8 cellular contexts compared by ENCODE assay signal in the genomic region with DNA sequence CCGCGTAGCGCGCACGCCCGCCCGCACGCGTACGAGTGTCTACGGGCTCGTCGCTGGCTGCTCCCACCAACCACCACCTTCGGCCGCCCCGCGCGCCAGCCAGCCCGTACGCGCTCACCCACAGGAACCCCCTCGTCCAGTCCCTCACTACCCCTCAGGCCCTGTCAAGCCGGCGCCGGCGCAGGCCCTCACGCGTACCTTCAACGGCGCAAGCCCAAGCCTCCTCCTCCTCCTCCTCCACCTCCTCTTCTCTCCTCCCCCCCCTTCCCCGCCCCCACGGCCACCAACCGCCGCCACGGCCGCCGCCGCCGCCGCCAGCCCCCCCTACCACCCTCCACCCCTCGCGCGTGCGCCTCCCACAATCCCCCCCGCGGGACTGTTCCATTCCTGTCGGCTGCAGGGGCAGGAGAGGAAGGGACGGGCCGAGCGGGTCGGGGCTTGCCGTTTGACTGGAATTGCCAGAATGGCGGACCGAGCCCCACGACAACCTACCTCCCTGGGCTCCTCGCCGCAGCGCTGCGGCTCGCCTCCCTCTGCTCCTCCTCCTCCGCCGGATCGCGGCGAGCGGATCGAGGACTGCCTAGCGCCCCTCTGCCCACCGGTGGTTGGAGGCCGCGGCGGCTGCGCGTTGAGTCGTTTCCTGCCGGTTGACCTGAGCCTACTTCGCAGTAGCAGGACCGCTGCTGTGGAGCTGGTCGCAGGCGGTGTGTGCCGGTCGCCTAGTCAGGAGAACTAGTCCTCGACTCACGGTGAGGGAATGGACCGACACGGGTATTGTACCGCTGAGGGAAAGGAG. TPM values are rescaled to one million over a fixed set of nuclear protein-coding genes. Genes with fewer than 3 reads are reported as not detected.
DNase-seq lines count a peak whose midpoint lies in the region; ATAC-seq and TF ChIP-seq lines count a peak whose summit lies in the region.

A gene with protein sequence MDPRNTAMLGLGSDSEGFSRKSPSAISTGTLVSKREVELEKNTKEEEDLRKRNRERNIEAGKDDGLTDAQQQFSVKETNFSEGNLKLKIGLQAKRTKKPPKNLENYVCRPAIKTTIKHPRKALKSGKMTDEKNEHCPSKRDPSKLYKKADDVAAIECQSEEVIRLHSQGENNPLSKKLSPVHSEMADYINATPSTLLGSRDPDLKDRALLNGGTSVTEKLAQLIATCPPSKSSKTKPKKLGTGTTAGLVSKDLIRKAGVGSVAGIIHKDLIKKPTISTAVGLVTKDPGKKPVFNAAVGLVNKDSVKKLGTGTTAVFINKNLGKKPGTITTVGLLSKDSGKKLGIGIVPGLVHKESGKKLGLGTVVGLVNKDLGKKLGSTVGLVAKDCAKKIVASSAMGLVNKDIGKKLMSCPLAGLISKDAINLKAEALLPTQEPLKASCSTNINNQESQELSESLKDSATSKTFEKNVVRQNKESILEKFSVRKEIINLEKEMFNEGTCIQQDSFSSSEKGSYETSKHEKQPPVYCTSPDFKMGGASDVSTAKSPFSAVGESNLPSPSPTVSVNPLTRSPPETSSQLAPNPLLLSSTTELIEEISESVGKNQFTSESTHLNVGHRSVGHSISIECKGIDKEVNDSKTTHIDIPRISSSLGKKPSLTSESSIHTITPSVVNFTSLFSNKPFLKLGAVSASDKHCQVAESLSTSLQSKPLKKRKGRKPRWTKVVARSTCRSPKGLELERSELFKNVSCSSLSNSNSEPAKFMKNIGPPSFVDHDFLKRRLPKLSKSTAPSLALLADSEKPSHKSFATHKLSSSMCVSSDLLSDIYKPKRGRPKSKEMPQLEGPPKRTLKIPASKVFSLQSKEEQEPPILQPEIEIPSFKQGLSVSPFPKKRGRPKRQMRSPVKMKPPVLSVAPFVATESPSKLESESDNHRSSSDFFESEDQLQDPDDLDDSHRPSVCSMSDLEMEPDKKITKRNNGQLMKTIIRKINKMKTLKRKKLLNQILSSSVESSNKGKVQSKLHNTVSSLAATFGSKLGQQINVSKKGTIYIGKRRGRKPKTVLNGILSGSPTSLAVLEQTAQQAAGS (N-terminal part only) (minus strand): TSS at position 223 of the 796 bp plus-strand sequence. CDS start 41,284 bp downstream, outside the sequence.

- peak within 1 kb of the TSS; percentile 99 for H3K4me3 Mint-ChIP-seq in activated naive CD8-positive, alpha-beta T cell treated with anti-CD3 and anti-CD28 coated beads, Interleukin-2, amount 10 ng/mL, durations not matched to agents 7 days and 5 days

- TF ChIP-seq POLR2A in ovary (IDR thresholded peaks at IDR 0.05), result peak; percentile 85

- no peaks in the 10 kb centered on the region for H3K9me3 Mint-ChIP-seq in activated naive CD8-positive, alpha-beta T cell treated with anti-CD3 and anti-CD28 coated beads, Interleukin-2, amount 10 ng/mL, durations not matched to agents 7 days and 5 days

- H3K4me2 ChIP-seq in SU-DHL-6 (ENCODE audit: low read depth, low read length, poor library complexity, severe bottlenecking), result peak within 1 kb of the TSS; percentile 72

- peaks cover 13% of the 10 kb centered on the region for H3K36me3 Mint-ChIP-seq in activated naive CD8-positive, alpha-beta T cell treated with anti-CD3 and anti-CD28 coated beads, Interleukin-2, amount 10 ng/mL, durations not matched to agents 7 days and 5 days

- H3K79me2 ChIP-seq in SU-DHL-6 (ENCODE audit: insufficient read depth, low read length), result peaks cover 88% of the 10 kb centered on the region

- intact Hi-C loops in head of caudate nucleus (cut with DNase I), result no loop called here
- intact Hi-C loops in ovary (cut with DNase I), result loop anchor here in 1 of 4 donors (5.0 kb wide), 1 partner anchor 45 kb away; no protein-coding TSS in a partner anchor

- peak; percentile 79 for ATAC-seq in HG02678 (IDR thresholded peaks at IDR 0.05; ENCODE audit: unreplicated experiment)
- ATAC-seq in activated naive CD8-positive, alpha-beta T cell treated with anti-CD3 and anti-CD28 coated beads, Interleukin-2, amount 10 ng/mL, durations not matched to agents 7 days and 5 days (ENCODE audit: low read depth), result peak; percentile 82

- H2AFZ ChIP-seq in SU-DHL-6 (ENCODE audit: low read depth, low read length, severe bottlenecking), result peak within 1 kb of the TSS; percentile 99

- 0 to 1% (median 0%) methylated on average over 51 to 87 of the region's 87 CpGs for WGBS in ovary, 3 donors
- WGBS in thymus, result under 1% methylated on average over 87 of the region's 87 CpGs

- H3K27me3 ChIP-seq in SU-DHL-6 (ENCODE audit: low read length) (no peaks in the 10 kb centered on the region), ovary (no peaks in the 10 kb centered on the region), thymus (ENCODE audit: control insufficient read depth, insufficient read depth) (no peaks in the 10 kb centered on the region)

- peak within 1 kb of the TSS; percentile 98 for H3K27ac Mint-ChIP-seq in activated naive CD8-positive, alpha-beta T cell treated with anti-CD3 and anti-CD28 coated beads, Interleukin-2, amount 10 ng/mL, durations not matched to agents 7 days and 5 days

- peak; percentile 16 for TF ChIP-seq CTCF in GM10266 (IDR thresholded peaks at IDR 0.05; ENCODE audit: control insufficient read depth, insufficient read depth, low read depth, missing control alignments)
- no peak for TF ChIP-seq CTCF in SU-DHL-6 (IDR thresholded peaks at IDR 0.05; ENCODE audit: insufficient read depth, low read length, poor library complexity, severe bottlenecking)
- peak in 2 of 3 donors; percentile 21 to 53 for TF ChIP-seq CTCF in ovary (IDR thresholded peaks at IDR 0.05)

- no peaks in the 10 kb centered on the region for H3K27me3 Mint-ChIP-seq in activated naive CD8-positive, alpha-beta T cell treated with anti-CD3 and anti-CD28 coated beads, Interleukin-2, amount 10 ng/mL, durations not matched to agents 7 days and 5 days

- peak within 1 kb of the TSS; percentile 95 for H3K27ac ChIP-seq in SU-DHL-6 (ENCODE audit: low read depth, low read length)
- H3K27ac ChIP-seq in ovary, result peak within 1 kb of the TSS; percentile 97 to 99
- H3K27ac ChIP-seq in thymus (ENCODE audit: low read depth), result peak within 1 kb of the TSS; percentile 96

- POLR2A ChIA-PET in activated naive CD8-positive, alpha-beta T cell treated with anti-CD3 and anti-CD28 coated beads, Interleukin-2, amount 10 ng/mL, durations not matched to agents 7 days and 5 days (lab: Charles Lee), result interaction anchor here (0.8 to 2.0 kb wide), 12 partner anchors 11 to 1143 kb away, joined by 3 to 12 read pairs (median 3); a partner anchor contains a TSS

- peaks cover 27% of the 10 kb centered on the region for H3K4me1 Mint-ChIP-seq in activated naive CD8-positive, alpha-beta T cell treated with anti-CD3 and anti-CD28 coated beads, Interleukin-2, amount 10 ng/mL, durations not matched to agents 7 days and 5 days

- H3K4me3 ChIP-seq in SU-DHL-6 (ENCODE audit: insufficient read depth, low read length, poor library complexity, severe bottlenecking) (peak within 1 kb of the TSS; percentile 100), ovary (peak within 1 kb of the TSS; percentile 77), thymus (ENCODE audit: low read length) (peak within 1 kb of the TSS; percentile 74)

- H3K9me3 ChIP-seq in SU-DHL-6 (ENCODE audit: insufficient read depth, low read length) (no peaks in the 10 kb centered on the region), ovary (no peaks in the 10 kb centered on the region), thymus (ENCODE audit: control insufficient read depth) (no peaks in the 10 kb centered on the region)

- TF ChIP-seq EP300 in ovary (IDR thresholded peaks at IDR 0.05), result no peak

- peaks cover 6% of the 10 kb centered on the region; the same call in 1 of the 2 replicates for H3F3A ChIP-seq in SU-DHL-6 (ENCODE audit: insufficient read depth)

- H3K36me3 ChIP-seq in SU-DHL-6 (ENCODE audit: low read length) (no peaks in the 10 kb centered on the region), ovary (no peaks in the 10 kb centered on the region), thymus (ENCODE audit: control insufficient read depth, insufficient read depth) (peaks cover 5% of the 10 kb centered on the region)

- no peaks in the 10 kb centered on the region for H3K9me2 ChIP-seq in SU-DHL-6 (replicated peaks; ENCODE audit: insufficient read depth, low read length)

- DNase-seq in GM10266 (ENCODE audit: extremely low spot score) (peak; percentile 92), NCI-H1417 (lab: John Stamatoyannopoulos, UW) (peak; percentile 98 to 99 (median 98)), head of caudate nucleus (peak; percentile 85 to 97 (median 94)), ovary (peak; percentile 93 to 95 (median 94))
- DNase-seq in activated naive CD8-positive, alpha-beta T cell treated with anti-CD3 and anti-CD28 coated beads, Interleukin-2, amount 10 ng/mL, durations not matched to agents 7 days and 5 days, result peak; percentile 91

- H3K4me1 ChIP-seq in ovary (ENCODE audit: insufficient read depth) (peaks cover 4% of the 10 kb centered on the region), thymus (ENCODE audit: control insufficient read depth, insufficient read depth, low read length) (peaks cover 6% of the 10 kb centered on the region)

- H3K9ac ChIP-seq in SU-DHL-6 (ENCODE audit: low read length), result peak within 1 kb of the TSS; percentile 99

- H4K20me1 ChIP-seq in SU-DHL-6 (ENCODE audit: low read depth, low read length), result peaks cover 5% of the 10 kb centered on the region; the same call in 1 of the 2 replicates

RNA-seq across cellular contexts. Expression of the gene that starts here (rescaled TPM):
- total RNA-seq in activated naive CD8-positive, alpha-beta T cell treated with anti-CD3 and anti-CD28 coated beads, Interleukin-2, amount 10 ng/mL, durations not matched to agents 7 days and 5 days, result 10 to 100 TPM; 57.8 to 62.3 TPM
- 10 to 100 TPM; 58.6 to 98.4 (median 77.5) TPM for total RNA-seq in ovary
- polyA plus RNA-seq in ovary (10 to 100 TPM; 16.2 to 33.9 TPM), thymus (6.3 TPM)

Comparison
In these comparisons a context has a peak if more than half of its experiments do, and no peak if none do; other contexts are left out.
1. Peak in every context shown above with its lines: DNase-seq, ATAC-seq, H3K4me3 ChIP-seq and H3K27ac ChIP-seq.